Comparison of ENCODE assay signal across 1 cellular context in genomic region chr12:55681142-55682077, GRCh38.
TF ChIP-seq lines count a peak whose summit lies in the region.

No MANE protein-coding gene starts in this region.

TF ChIP-seq in H1, 55 proteins besides CTCF, POLR2A, EP300 and RAD21:
- peak; percentile 37; the same call in 1 of the 2 replicates for TF ChIP-seq MAFK (IDR thresholded peaks at IDR 0.05; ENCODE audit: low read depth, low read length)
- no peak for TF ChIP-seq BRCA1 (IDR thresholded peaks at IDR 0.05; ENCODE audit: low read depth, low read length)
- TF ChIP-seq BACH1 (IDR thresholded peaks at IDR 0.05; ENCODE audit: low read length), result peak; percentile 66; the same call in 1 of the 2 replicates
- TF ChIP-seq ASH2L (IDR thresholded peaks at IDR 0.05; ENCODE audit: low read length), result peak; percentile 36
- TF ChIP-seq, protein P1, sequence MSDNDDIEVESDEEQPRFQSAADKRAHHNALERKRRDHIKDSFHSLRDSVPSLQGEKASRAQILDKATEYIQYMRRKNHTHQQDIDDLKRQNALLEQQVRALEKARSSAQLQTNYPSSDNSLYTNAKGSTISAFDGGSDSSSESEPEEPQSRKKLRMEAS (IDR thresholded peaks at IDR 0.05), result peak; percentile 18
- TF ChIP-seq CREB1 (IDR thresholded peaks at IDR 0.05), result peak; percentile 15; the same call in 1 of the 2 replicates
- no peak for TF ChIP-seq HDAC6 (IDR thresholded peaks at IDR 0.05; ENCODE audit: low read depth, low read length)
- 0 out of 2 replicates have a peak, but pooled peaks have one; percentile 54 for TF ChIP-seq YY1 (IDR thresholded peaks at IDR 0.05; ENCODE audit: low read depth, low read length)
- TF ChIP-seq EGR1 (IDR thresholded peaks at IDR 0.05; ENCODE audit: borderline replicate concordance, low read depth, low read length), result peak; percentile 88
- no peak for TF ChIP-seq SRF (IDR thresholded peaks at IDR 0.05; ENCODE audit: low read depth, low read length)
- no peak for TF ChIP-seq CTBP2 (IDR thresholded peaks at IDR 0.05; ENCODE audit: borderline replicate concordance, insufficient read depth, insufficient read length, low read length)
- TF ChIP-seq NRF1 (IDR thresholded peaks at IDR 0.05; ENCODE audit: low read depth, low read length), result no peak
- no peak for TF ChIP-seq EZH2 (IDR thresholded peaks at IDR 0.05; ENCODE audit: low read depth, low read length, severe bottlenecking)
- TF ChIP-seq TBP (IDR thresholded peaks at IDR 0.05; ENCODE audit: low read depth, low read length), result no peak
- TF ChIP-seq GABPA (IDR thresholded peaks at IDR 0.05; ENCODE audit: borderline replicate concordance, insufficient read depth, low read length), result peak; percentile 29; the same call in 1 of the 2 replicates
- TF ChIP-seq KDM4A (IDR thresholded peaks at IDR 0.05; ENCODE audit: low read depth, low read length, severe bottlenecking), result no peak
- no peak for TF ChIP-seq SP4 (IDR thresholded peaks at IDR 0.05; ENCODE audit: low read length)
- TF ChIP-seq SIN3A (conservative IDR thresholded peaks at IDR 0.05 in 1 of 2, IDR thresholded peaks at IDR 0.05 in 1 of 2; ENCODE audit: low read depth in 1 of 2, low read length in 2 of 2), result 0 out of 4 replicates have a peak, but pooled peaks of 1 of the 2 experiments have one; percentile 16
- TF ChIP-seq CHD7 (IDR thresholded peaks at IDR 0.05; ENCODE audit: insufficient replicate concordance, low read length), result no peak
- TF ChIP-seq RBBP5 (IDR thresholded peaks at IDR 0.05; ENCODE audit: borderline replicate concordance, low read depth, low read length), result 0 out of 2 replicates have a peak, but pooled peaks have one; percentile 25
- TF ChIP-seq POLR2AphosphoS5 (IDR thresholded peaks at IDR 0.05; ENCODE audit: low read depth, low read length), result no peak
- TF ChIP-seq GTF2F1 (IDR thresholded peaks at IDR 0.05; ENCODE audit: borderline replicate concordance, low read depth, low read length), result no peak
- peak; percentile 86 for TF ChIP-seq TEAD4 (IDR thresholded peaks at IDR 0.05; ENCODE audit: low read depth, low read length)
- TF ChIP-seq HDAC2 (IDR thresholded peaks at IDR 0.05; ENCODE audit: borderline replicate concordance in 1 of 2, low read depth in 2 of 2, low read length in 2 of 2), result 0 out of 4 replicates have a peak, but pooled peaks of 1 of the 2 experiments have one; percentile 66
- TF ChIP-seq TAF1 (IDR thresholded peaks at IDR 0.05; ENCODE audit: low read depth, low read length), result peak; percentile 46; the same call in 1 of the 2 replicates
- no peak for TF ChIP-seq SP1 (IDR thresholded peaks at IDR 0.05; ENCODE audit: low read depth, low read length)
